ENCODE assay signal across 9 cellular contexts in genomic region chr1:234398849-234399381, GRCh38. TPM values are rescaled to one million over a fixed set of nuclear protein-coding genes. Genes with fewer than 3 reads are reported as not detected.
DNase-seq lines count a peak whose midpoint lies in the region; ATAC-seq and TF ChIP-seq lines count a peak whose summit lies in the region.
"Had no signal": no experiment of that assay in that cellular context is flagged by ENCODE, and none has a peak within 500 bp of the region (broad histone marks: within the 10 kb centered on the region; RNA-seq: fewer than 3 reads in every experiment).

No MANE protein-coding gene starts in this region.

- peaks cover 0 to 31% (median 0%) of the 10 kb centered on the region in 3 donors for H3K36me3 ChIP-seq in tibial nerve

- DNase-seq in T-helper 17 cell: no peak
- DNase-seq in naive thymus-derived CD8-positive, alpha-beta T cell: no peak
- DNase-seq in GOT3 (lab: John Stamatoyannopoulos, UW): no peak
- no peak for DNase-seq in activated CD8-positive, alpha-beta memory T cell treated with anti-CD3 and anti-CD28 coated beads, Interleukin-2, amount 50 U/mL, for 4 hours
- no peak for DNase-seq in tibial nerve (ENCODE audit: low spot score in 2 of 2)
- no peak for DNase-seq in COLO668 (lab: John Stamatoyannopoulos, UW; ENCODE audit: unreplicated experiment)

- H3K27ac ChIP-seq in tibial nerve: no peak overlapping the region
- H3K27ac ChIP-seq: foreskin keratinocyte had no signal

- peak; percentile 60 for ATAC-seq in GM18505 (IDR thresholded peaks at IDR 0.05; ENCODE audit: unreplicated experiment)
- ATAC-seq in HG02852 (IDR thresholded peaks at IDR 0.05; ENCODE audit: unreplicated experiment): peak; percentile 56
- ATAC-seq in T-helper 17 cell: peak; percentile 25
- no peak for ATAC-seq in naive thymus-derived CD8-positive, alpha-beta T cell
- ATAC-seq: foreskin keratinocyte had no signal

- 68 to 80% methylated on average over 8 of the region's 8 CpGs for WGBS in tibial nerve, 2 donors

- H3K27me3 ChIP-seq in tibial nerve: no peaks in the 10 kb centered on the region
- H3K27me3 ChIP-seq: foreskin keratinocyte had no signal

- H3K4me1 ChIP-seq in tibial nerve: no peaks in the 10 kb centered on the region

- peak overlapping the region; percentile 74 for H3K27ac Mint-ChIP-seq in T-helper 17 cell
- peak overlapping the region in 6 of 10 donors; percentile 44 to 89 (median 68) for H3K27ac Mint-ChIP-seq in naive thymus-derived CD8-positive, alpha-beta T cell

- TF ChIP-seq POLR2A in GM18505 (IDR thresholded peaks at IDR 0.05; ENCODE audit: borderline replicate concordance, extremely low read depth, insufficient read depth, insufficient read length) (peak; percentile 20), tibial nerve (IDR thresholded peaks at IDR 0.05) (no peak)

- H3K27me3 Mint-ChIP-seq in T-helper 17 cell: no peaks in the 10 kb centered on the region
- H3K27me3 Mint-ChIP-seq in naive thymus-derived CD8-positive, alpha-beta T cell: no peaks in the 10 kb centered on the region

- H3K4me3 ChIP-seq in tibial nerve: no peak overlapping the region

- H3K4me3 Mint-ChIP-seq in T-helper 17 cell: peak overlapping the region; percentile 68
- peak overlapping the region in 7 of 10 donors; percentile 5 to 88 (median 50) for H3K4me3 Mint-ChIP-seq in naive thymus-derived CD8-positive, alpha-beta T cell

- no peaks in the 10 kb centered on the region for H3K9me3 ChIP-seq in T-helper 17 cell (ENCODE audit: control insufficient read depth, low read length, poor library complexity, severe bottlenecking)
- no peaks in the 10 kb centered on the region for H3K9me3 ChIP-seq in tibial nerve

- TF ChIP-seq EP300 in tibial nerve (IDR thresholded peaks at IDR 0.05): no peak

- H3K9me3 Mint-ChIP-seq in naive thymus-derived CD8-positive, alpha-beta T cell: peaks cover 0 to 2% (median 0%) of the 10 kb centered on the region in 9 donors

- POLR2A ChIA-PET in naive thymus-derived CD8-positive, alpha-beta T cell (lab: Charles Lee): interaction anchor here (0.7 to 1.5 kb wide), 2 partner anchors 25 to 84 kb away, joined by 3 to 4 read pairs; partner anchors contain the start of gene COA6

- no peak for TF ChIP-seq CTCF in tibial nerve (IDR thresholded peaks at IDR 0.05)

- H3K4me1 Mint-ChIP-seq in T-helper 17 cell: peaks cover 43% of the 10 kb centered on the region
- peaks cover 24 to 52% (median 40%) of the 10 kb centered on the region in 4 donors for H3K4me1 Mint-ChIP-seq in naive thymus-derived CD8-positive, alpha-beta T cell

- H3K36me3 Mint-ChIP-seq in T-helper 17 cell (ENCODE audit: low read depth): peaks cover 5% of the 10 kb centered on the region
- peaks cover 6 to 40% (median 8%) of the 10 kb centered on the region in 3 donors for H3K36me3 Mint-ChIP-seq in naive thymus-derived CD8-positive, alpha-beta T cell

RNA-seq across cellular contexts. Expression of gene COA6, which starts 25.7 kb away (rescaled TPM):
- 10 to 100 TPM; 11.3 to 14.0 TPM for total RNA-seq in T-helper 17 cell
- total RNA-seq in naive thymus-derived CD8-positive, alpha-beta T cell: 10 to 100 TPM; 16.1 to 22.1 TPM
- polyA plus RNA-seq in naive thymus-derived CD8-positive, alpha-beta T cell: 10 to 100 TPM; 29.1 to 32.6 (median 32.0) TPM
- 10 to 100 TPM; 11.1 to 25.6 (median 18.6) TPM for total RNA-seq in tibial nerve

Comparison
In these comparisons a context has a peak if more than half of its experiments do, and no peak if none do; other contexts are left out.
1. ATAC-seq: peak in GM18505 (single experiment), HG02852 (single experiment) and T-helper 17 cell (single experiment); none in naive thymus-derived CD8-positive, alpha-beta T cell (0 of 2).